ENCODE assay signal across 1 cellular context in the genomic region with DNA sequence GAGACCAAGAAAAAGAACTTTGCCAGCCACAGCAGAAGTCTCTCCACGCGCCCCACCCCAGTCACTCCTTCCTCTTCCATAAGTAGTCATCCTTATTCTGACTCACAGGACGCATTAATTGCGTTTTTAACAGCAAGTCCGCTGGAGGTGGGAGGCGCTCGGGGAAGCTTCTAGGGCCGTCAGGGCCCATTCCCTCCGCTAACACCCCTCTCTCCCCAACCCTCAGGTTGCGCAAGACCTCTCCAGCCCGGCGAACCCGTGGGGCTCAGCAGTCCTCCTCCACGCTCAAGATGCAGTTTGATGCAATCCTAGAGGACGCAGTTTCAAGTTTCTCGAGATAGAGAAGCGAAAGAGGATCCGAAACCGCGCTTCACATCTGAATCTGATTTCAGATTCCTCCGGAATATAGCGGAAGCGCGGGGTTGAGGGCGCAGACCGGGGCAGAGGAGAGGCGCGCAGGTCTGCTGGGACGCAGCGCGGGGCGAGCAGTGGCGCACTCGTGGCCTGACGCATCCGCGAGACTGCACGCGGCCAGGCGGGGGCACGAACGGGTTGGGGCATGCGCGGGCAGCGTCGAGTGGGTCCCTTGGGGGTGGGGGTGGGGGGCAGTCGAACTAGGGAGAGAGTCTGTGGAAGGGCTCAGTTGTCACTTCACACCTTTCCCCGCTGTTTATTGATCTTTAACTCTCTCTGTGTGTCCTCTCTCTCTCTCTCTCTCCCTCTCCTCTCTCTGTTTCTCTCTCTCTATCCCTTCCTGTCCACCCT.
TF ChIP-seq lines count a peak whose summit lies in the region.

No MANE protein-coding gene starts in this region.

TF ChIP-seq in K562, 482 proteins besides CTCF, POLR2A, EP300 and RAD21 (continued from another document and continues in another):
- TF ChIP-seq, protein P1, sequence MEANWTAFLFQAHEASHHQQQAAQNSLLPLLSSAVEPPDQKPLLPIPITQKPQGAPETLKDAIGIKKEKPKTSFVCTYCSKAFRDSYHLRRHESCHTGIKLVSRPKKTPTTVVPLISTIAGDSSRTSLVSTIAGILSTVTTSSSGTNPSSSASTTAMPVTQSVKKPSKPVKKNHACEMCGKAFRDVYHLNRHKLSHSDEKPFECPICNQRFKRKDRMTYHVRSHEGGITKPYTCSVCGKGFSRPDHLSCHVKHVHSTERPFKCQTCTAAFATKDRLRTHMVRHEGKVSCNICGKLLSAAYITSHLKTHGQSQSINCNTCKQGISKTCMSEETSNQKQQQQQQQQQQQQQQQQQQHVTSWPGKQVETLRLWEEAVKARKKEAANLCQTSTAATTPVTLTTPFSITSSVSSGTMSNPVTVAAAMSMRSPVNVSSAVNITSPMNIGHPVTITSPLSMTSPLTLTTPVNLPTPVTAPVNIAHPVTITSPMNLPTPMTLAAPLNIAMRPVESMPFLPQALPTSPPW (CRISPR knock-in tag; IDR thresholded peaks at IDR 0.05): peak; percentile 83
- TF ChIP-seq DLX4 (CRISPR knock-in tag; IDR thresholded peaks at IDR 0.05) (no peak), ZNF12 (CRISPR knock-in tag; IDR thresholded peaks at IDR 0.05) (0 out of 2 replicates have a peak, but pooled peaks have one; percentile 74), ARID3A (IDR thresholded peaks at IDR 0.05; ENCODE audit: borderline replicate concordance, low read depth, low read length) (0 out of 2 replicates have a peak, but pooled peaks have one; percentile 28), TEAD4 (IDR thresholded peaks at IDR 0.05; ENCODE audit: low read length) (no peak), TEAD4 (CRISPR knock-in tag; IDR thresholded peaks at IDR 0.05; ENCODE audit: borderline replicate concordance) (peak; percentile 73; the same call in 1 of the 2 replicates), HOXB6 (CRISPR knock-in tag; IDR thresholded peaks at IDR 0.05; ENCODE audit: borderline replicate concordance) (no peak), RHOXF2B (CRISPR knock-in tag; conservative IDR thresholded peaks at IDR 0.05) (no peak), GABPB1 (CRISPR knock-in tag; IDR thresholded peaks at IDR 0.05) (peak; percentile 77; the same call in 1 of the 2 replicates), ZFX (CRISPR knock-in tag; IDR thresholded peaks at IDR 0.05) (peak; percentile 80), TAF9B (IDR thresholded peaks at IDR 0.05; ENCODE audit: partially characterized antibody) (no peak), ZNF717 (CRISPR knock-in tag; IDR thresholded peaks at IDR 0.05) (no peak), HES1 (IDR thresholded peaks at IDR 0.05; ENCODE audit: low read depth) (0 out of 2 replicates have a peak, but pooled peaks have one; percentile 48), GMEB1 (CRISPR knock-in tag; IDR thresholded peaks at IDR 0.05) (peak; percentile 83), FOXK1 (CRISPR knock-in tag; IDR thresholded peaks at IDR 0.05; ENCODE audit: borderline replicate concordance) (0 out of 2 replicates have a peak, but pooled peaks have one; percentile 37), RB1 (IDR thresholded peaks at IDR 0.05; ENCODE audit: low read depth) (peak; percentile 62; the same call in 1 of the 2 replicates)
- TF ChIP-seq, protein P2, sequence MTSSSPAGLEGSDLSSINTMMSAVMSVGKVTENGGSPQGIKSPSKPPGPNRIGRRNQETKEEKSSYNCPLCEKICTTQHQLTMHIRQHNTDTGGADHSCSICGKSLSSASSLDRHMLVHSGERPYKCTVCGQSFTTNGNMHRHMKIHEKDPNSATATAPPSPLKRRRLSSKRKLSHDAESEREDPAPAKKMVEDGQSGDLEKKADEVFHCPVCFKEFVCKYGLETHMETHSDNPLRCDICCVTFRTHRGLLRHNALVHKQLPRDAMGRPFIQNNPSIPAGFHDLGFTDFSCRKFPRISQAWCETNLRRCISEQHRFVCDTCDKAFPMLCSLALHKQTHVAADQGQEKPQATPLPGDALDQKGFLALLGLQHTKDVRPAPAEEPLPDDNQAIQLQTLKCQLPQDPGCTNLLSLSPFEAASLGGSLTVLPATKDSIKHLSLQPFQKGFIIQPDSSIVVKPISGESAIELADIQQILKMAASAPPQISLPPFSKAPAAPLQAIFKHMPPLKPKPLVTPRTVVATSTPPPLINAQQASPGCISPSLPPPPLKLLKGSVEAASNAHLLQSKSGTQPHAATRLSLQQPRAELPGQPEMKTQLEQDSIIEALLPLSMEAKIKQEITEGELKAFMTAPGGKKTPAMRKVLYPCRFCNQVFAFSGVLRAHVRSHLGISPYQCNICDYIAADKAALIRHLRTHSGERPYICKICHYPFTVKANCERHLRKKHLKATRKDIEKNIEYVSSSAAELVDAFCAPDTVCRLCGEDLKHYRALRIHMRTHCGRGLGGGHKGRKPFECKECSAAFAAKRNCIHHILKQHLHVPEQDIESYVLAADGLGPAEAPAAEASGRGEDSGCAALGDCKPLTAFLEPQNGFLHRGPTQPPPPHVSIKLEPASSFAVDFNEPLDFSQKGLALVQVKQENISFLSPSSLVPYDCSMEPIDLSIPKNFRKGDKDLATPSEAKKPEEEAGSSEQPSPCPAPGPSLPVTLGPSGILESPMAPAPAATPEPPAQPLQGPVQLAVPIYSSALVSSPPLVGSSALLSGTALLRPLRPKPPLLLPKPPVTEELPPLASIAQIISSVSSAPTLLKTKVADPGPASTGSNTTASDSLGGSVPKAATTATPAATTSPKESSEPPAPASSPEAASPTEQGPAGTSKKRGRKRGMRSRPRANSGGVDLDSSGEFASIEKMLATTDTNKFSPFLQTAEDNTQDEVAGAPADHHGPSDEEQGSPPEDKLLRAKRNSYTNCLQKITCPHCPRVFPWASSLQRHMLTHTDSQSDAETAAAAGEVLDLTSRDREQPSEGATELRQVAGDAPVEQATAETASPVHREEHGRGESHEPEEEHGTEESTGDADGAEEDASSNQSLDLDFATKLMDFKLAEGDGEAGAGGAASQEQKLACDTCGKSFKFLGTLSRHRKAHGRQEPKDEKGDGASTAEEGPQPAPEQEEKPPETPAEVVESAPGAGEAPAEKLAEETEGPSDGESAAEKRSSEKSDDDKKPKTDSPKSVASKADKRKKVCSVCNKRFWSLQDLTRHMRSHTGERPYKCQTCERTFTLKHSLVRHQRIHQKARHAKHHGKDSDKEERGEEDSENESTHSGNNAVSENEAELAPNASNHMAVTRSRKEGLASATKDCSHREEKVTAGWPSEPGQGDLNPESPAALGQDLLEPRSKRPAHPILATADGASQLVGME (CRISPR knock-in tag; IDR thresholded peaks at IDR 0.05): 0 out of 2 replicates have a peak, but pooled peaks have one; percentile 19
- TF ChIP-seq, protein P3, sequence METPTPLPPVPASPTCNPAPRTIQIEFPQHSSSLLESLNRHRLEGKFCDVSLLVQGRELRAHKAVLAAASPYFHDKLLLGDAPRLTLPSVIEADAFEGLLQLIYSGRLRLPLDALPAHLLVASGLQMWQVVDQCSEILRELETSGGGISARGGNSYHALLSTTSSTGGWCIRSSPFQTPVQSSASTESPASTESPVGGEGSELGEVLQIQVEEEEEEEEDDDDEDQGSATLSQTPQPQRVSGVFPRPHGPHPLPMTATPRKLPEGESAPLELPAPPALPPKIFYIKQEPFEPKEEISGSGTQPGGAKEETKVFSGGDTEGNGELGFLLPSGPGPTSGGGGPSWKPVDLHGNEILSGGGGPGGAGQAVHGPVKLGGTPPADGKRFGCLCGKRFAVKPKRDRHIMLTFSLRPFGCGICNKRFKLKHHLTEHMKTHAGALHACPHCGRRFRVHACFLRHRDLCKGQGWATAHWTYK (CRISPR knock-in tag; IDR thresholded peaks at IDR 0.05): no peak
- TF ChIP-seq, protein P4, sequence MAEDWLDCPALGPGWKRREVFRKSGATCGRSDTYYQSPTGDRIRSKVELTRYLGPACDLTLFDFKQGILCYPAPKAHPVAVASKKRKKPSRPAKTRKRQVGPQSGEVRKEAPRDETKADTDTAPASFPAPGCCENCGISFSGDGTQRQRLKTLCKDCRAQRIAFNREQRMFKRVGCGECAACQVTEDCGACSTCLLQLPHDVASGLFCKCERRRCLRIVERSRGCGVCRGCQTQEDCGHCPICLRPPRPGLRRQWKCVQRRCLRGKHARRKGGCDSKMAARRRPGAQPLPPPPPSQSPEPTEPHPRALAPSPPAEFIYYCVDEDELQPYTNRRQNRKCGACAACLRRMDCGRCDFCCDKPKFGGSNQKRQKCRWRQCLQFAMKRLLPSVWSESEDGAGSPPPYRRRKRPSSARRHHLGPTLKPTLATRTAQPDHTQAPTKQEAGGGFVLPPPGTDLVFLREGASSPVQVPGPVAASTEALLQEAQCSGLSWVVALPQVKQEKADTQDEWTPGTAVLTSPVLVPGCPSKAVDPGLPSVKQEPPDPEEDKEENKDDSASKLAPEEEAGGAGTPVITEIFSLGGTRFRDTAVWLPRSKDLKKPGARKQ (CRISPR knock-in tag; IDR thresholded peaks at IDR 0.05): no peak
- TF ChIP-seq, protein P5, sequence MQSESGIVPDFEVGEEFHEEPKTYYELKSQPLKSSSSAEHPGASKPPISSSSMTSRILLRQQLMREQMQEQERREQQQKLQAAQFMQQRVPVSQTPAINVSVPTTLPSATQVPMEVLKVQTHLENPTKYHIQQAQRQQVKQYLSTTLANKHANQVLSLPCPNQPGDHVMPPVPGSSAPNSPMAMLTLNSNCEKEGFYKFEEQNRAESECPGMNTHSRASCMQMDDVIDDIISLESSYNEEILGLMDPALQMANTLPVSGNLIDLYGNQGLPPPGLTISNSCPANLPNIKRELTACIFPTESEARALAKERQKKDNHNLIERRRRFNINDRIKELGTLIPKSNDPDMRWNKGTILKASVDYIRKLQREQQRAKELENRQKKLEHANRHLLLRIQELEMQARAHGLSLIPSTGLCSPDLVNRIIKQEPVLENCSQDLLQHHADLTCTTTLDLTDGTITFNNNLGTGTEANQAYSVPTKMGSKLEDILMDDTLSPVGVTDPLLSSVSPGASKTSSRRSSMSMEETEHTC (IDR thresholded peaks at IDR 0.05): no peak
- TF ChIP-seq, protein P6, sequence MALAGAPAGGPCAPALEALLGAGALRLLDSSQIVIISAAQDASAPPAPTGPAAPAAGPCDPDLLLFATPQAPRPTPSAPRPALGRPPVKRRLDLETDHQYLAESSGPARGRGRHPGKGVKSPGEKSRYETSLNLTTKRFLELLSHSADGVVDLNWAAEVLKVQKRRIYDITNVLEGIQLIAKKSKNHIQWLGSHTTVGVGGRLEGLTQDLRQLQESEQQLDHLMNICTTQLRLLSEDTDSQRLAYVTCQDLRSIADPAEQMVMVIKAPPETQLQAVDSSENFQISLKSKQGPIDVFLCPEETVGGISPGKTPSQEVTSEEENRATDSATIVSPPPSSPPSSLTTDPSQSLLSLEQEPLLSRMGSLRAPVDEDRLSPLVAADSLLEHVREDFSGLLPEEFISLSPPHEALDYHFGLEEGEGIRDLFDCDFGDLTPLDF (CRISPR knock-in tag; IDR thresholded peaks at IDR 0.05): no peak
- TF ChIP-seq, protein P7, sequence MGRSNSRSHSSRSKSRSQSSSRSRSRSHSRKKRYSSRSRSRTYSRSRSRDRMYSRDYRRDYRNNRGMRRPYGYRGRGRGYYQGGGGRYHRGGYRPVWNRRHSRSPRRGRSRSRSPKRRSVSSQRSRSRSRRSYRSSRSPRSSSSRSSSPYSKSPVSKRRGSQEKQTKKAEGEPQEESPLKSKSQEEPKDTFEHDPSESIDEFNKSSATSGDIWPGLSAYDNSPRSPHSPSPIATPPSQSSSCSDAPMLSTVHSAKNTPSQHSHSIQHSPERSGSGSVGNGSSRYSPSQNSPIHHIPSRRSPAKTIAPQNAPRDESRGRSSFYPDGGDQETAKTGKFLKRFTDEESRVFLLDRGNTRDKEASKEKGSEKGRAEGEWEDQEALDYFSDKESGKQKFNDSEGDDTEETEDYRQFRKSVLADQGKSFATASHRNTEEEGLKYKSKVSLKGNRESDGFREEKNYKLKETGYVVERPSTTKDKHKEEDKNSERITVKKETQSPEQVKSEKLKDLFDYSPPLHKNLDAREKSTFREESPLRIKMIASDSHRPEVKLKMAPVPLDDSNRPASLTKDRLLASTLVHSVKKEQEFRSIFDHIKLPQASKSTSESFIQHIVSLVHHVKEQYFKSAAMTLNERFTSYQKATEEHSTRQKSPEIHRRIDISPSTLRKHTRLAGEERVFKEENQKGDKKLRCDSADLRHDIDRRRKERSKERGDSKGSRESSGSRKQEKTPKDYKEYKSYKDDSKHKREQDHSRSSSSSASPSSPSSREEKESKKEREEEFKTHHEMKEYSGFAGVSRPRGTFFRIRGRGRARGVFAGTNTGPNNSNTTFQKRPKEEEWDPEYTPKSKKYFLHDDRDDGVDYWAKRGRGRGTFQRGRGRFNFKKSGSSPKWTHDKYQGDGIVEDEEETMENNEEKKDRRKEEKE (IDR thresholded peaks at IDR 0.05; ENCODE audit: borderline replicate concordance in 1 of 2, control insufficient read depth in 1 of 2, low read depth in 2 of 2, low read length in 1 of 2): no peak
